12 cellular contexts compared by ENCODE assay signal in genomic region chr15:78987891-78988360, GRCh38. TPM values are rescaled to one million over a fixed set of nuclear protein-coding genes. Genes with fewer than 3 reads are reported as not detected.
DNase-seq lines count a peak whose midpoint lies in the region; ATAC-seq and TF ChIP-seq lines count a peak whose summit lies in the region.
"Had no signal": no experiment of that assay in that cellular context is flagged by ENCODE, and none has a peak within 500 bp of the region (broad histone marks: within the 10 kb centered on the region; RNA-seq: fewer than 3 reads in every experiment).

No MANE protein-coding gene starts in this region.

- H3K36me3 Mint-ChIP-seq in osteocyte (ENCODE audit: unreplicated experiment), result no peaks in the 10 kb centered on the region
- H3K36me3 Mint-ChIP-seq: naive thymus-derived CD4-positive, alpha-beta T cell had no signal

- H3K27ac Mint-ChIP-seq in osteocyte (ENCODE audit: unreplicated experiment), result peak overlapping the region; percentile 96

- H3K36me3 ChIP-seq in Peyer's patch, result no peaks in the 10 kb centered on the region

- peaks cover 0 to 4% (median 0%) of the 10 kb centered on the region in 4 donors for H3K4me1 ChIP-seq in Peyer's patch

- no peak for TF ChIP-seq POLR2A in Peyer's patch (IDR thresholded peaks at IDR 0.05)

- ATAC-seq in GM18498 (IDR thresholded peaks at IDR 0.05; ENCODE audit: unreplicated experiment) (no peak), HG02885 (IDR thresholded peaks at IDR 0.05; ENCODE audit: poor library complexity, unreplicated experiment) (no peak)

- no peaks in the 10 kb centered on the region for H3K9me3 ChIP-seq in Peyer's patch

- no peak overlapping the region for H3K4me3 ChIP-seq in AG10803 (ENCODE audit: low read length)
- no peak overlapping the region for H3K4me3 ChIP-seq in Peyer's patch

- H3K27me3 Mint-ChIP-seq in osteocyte (ENCODE audit: unreplicated experiment), result no peaks in the 10 kb centered on the region
- H3K27me3 Mint-ChIP-seq: IgD-negative memory B cell had no signal

- H3K4me3 Mint-ChIP-seq in osteocyte (ENCODE audit: unreplicated experiment), result no peak overlapping the region
- H3K4me3 Mint-ChIP-seq: T-helper 1 cell treated with Interleukin-12 subunit alpha and Interleukin-12 subunit beta and Interleukin-4 antibody, amounts not matched to agents 30 μg/mL and 1 μg/mL, for 36 hours had no signal

- H3K4me1 Mint-ChIP-seq in osteocyte (ENCODE audit: unreplicated experiment), result peaks cover 28% of the 10 kb centered on the region

- H3K27me3 ChIP-seq in Peyer's patch, result no peaks in the 10 kb centered on the region

- DNase-seq in AG10803 (ENCODE audit: low read depth) (peak; percentile 36), Peyer's patch (no peak), epithelial cell of prostate (ENCODE audit: low read depth, low spot score) (no peak), osteocyte (ENCODE audit: extremely low spot score, unreplicated experiment) (no peak), A172 (ENCODE audit: low spot score) (no peak), amygdala (lab: John Stamatoyannopoulos, UW) (no peak)
- DNase-seq: activated CD8-positive, alpha-beta memory T cell treated with anti-CD3 and anti-CD28 coated beads for 24 hours; naive thymus-derived CD4-positive, alpha-beta T cell had no signal

- H3K27ac ChIP-seq in Peyer's patch, result peak overlapping the region; percentile 49 to 77 (median 64)
- H3K27ac ChIP-seq in epithelial cell of prostate, result peak overlapping the region; percentile 98

- TF ChIP-seq CTCF in AG10803 (conservative IDR thresholded peaks at IDR 0.05; ENCODE audit: low read length) (no peak), Peyer's patch (IDR thresholded peaks at IDR 0.05) (no peak), osteocyte (IDR thresholded peaks at IDR 0.05) (no peak)

- no peaks in the 10 kb centered on the region for H3K9me3 Mint-ChIP-seq in osteocyte (ENCODE audit: unreplicated experiment)
- H3K9me3 Mint-ChIP-seq: IgD-negative memory B cell; naive thymus-derived CD4-positive, alpha-beta T cell; T-helper 1 cell treated with Interleukin-12 subunit alpha and Interleukin-12 subunit beta and Interleukin-4 antibody, amounts not matched to agents 30 μg/mL and 1 μg/mL, for 36 hours had no signal

RNA-seq across cellular contexts. Expression of gene CTSH, which starts 43.1 kb away (rescaled TPM):
- total RNA-seq in Peyer's patch (100 to 1,000 TPM in 3 of 4 donors, 10 to 100 TPM in 1; 99.9 to 198 (median 161) TPM), osteocyte (6.1 and 6.4 TPM in 2 replicates)
- total RNA-seq in A172 (2014; rRNA removed; shearing (Covaris generic)), result 52.8 and 58.4 TPM in 2 replicates
